8 cellular contexts compared by ENCODE assay signal in the genomic region with DNA sequence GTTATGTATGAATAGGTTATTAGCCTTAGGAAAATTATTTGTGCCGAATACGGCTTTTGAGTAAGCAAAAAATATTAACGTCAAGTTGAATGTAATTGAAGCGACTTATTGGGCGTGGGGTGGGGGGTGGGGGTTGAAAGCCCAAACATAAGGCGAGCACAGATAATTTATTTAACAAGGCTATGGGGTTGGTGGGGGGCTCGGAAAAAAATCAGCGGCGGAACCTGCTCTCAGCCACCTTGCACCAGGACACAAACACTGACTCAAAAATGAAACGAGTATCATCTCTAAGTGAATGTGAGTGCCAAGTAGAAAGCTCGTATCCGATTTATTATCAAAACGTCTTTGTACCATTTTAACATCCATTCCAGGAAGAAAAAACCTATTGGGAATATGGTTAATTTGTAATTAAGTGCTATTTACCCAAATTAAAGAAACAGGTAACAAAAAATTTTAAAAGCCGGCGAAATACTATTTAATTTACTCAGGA. TPM values are rescaled to one million over a fixed set of nuclear protein-coding genes. Genes with fewer than 3 reads are reported as not detected.
DNase-seq lines count a peak whose midpoint lies in the region; ATAC-seq and TF ChIP-seq lines count a peak whose summit lies in the region.

No MANE protein-coding gene starts in this region.

- TF ChIP-seq POLR2A in GM18505 (IDR thresholded peaks at IDR 0.05; ENCODE audit: borderline replicate concordance, extremely low read depth, insufficient read depth, insufficient read length), result no peak

- H3K27me3 Mint-ChIP-seq in effector memory CD8-positive, alpha-beta T cell, result peaks cover 0 to under 1% of the 10 kb centered on the region in 2 donors
- no peaks in the 10 kb centered on the region for H3K27me3 Mint-ChIP-seq in natural killer cell (ENCODE audit: low read depth in 2 of 2)

- DNase-seq in NCI-H69 (lab: John Stamatoyannopoulos, UW) (peak; percentile 44), natural killer cell (no peak), DMS79 treated with DMSO at 0.1 percent for 48 hours (lab: John Stamatoyannopoulos, UW) (no peak), SHP77 (lab: John Stamatoyannopoulos, UW) (no peak)
- no peak for DNase-seq in effector memory CD8-positive, alpha-beta T cell
- no peak for DNase-seq in stimulated activated CD4-positive, alpha-beta T cell treated with anti-CD3 and anti-CD28 coated beads, Interleukin-2, amount 100 ng/mL, for 24 hours

- peaks cover 9% of the 10 kb centered on the region for H3K36me3 Mint-ChIP-seq in effector memory CD8-positive, alpha-beta T cell (ENCODE audit: insufficient read depth)
- no peaks in the 10 kb centered on the region for H3K36me3 Mint-ChIP-seq in natural killer cell

- peaks cover 4 to 11% of the 10 kb centered on the region in 2 donors for H3K4me1 Mint-ChIP-seq in effector memory CD8-positive, alpha-beta T cell (ENCODE audit: low read depth in 2 of 2)
- H3K4me1 Mint-ChIP-seq in natural killer cell, result peaks cover 7 to 9% of the 10 kb centered on the region in 2 donors

- peak overlapping the region; percentile 79 to 86 for H3K4me3 Mint-ChIP-seq in effector memory CD8-positive, alpha-beta T cell
- H3K4me3 Mint-ChIP-seq in natural killer cell, result peak overlapping the region; percentile 85

- no peak for TF ChIP-seq CTCF in natural killer cell (IDR thresholded peaks at IDR 0.05)

- no peak for ATAC-seq in effector memory CD8-positive, alpha-beta T cell (replicated peaks)
- ATAC-seq in natural killer cell (no peak), GM18505 (IDR thresholded peaks at IDR 0.05; ENCODE audit: unreplicated experiment) (no peak)

- intact Hi-C loops in natural killer cell (cut with micrococcal nuclease), result loop anchor here (5.0 kb wide), 2 partner anchors 178 to 227 kb away; partner anchors contain the start of genes PGRMC2 and PLK4

- peak overlapping the region; percentile 74 for H3K4me3 ChIP-seq in GM08714 (ENCODE audit: low read length)

- no peaks in the 10 kb centered on the region for H3K9me3 Mint-ChIP-seq in effector memory CD8-positive, alpha-beta T cell
- H3K9me3 Mint-ChIP-seq in natural killer cell, result no peaks in the 10 kb centered on the region

- H3K27ac Mint-ChIP-seq in effector memory CD8-positive, alpha-beta T cell, result peak overlapping the region; percentile 87 to 95
- H3K27ac Mint-ChIP-seq in natural killer cell, result peak overlapping the region; percentile 77 to 80

RNA-seq across cellular contexts. Expression of gene LARP1B, which starts 0.9 kb away (rescaled TPM):
- 10 to 100 TPM in 1 of 3 donors, 1 to 10 TPM in 2; 8.5 to 10.7 (median 9.1) TPM for total RNA-seq in natural killer cell
